ENCODE assay signal across 22 cellular contexts in the genomic region with DNA sequence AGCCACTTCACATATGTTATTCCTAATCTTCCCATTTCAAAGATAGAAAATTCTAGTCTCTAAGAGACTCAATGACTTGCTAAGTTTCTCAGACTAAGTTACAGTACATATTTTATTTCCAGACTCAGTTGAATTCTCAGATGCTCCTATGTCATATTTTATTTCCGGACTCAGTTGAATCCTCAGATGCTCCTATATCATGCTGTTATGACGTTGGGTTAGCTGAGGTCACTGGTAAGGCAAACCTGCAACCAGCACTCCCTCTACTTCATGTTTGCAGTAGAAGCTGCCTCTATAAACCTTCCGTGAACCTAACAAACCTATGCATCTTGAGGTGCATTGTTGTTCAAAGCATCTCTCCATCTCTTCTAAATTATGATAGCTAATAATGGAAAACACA.
A peak's percentile ranks its signal among the peaks of the same experiment; 100 is the strongest.
DNase-seq lines count a peak whose midpoint lies in the region; ATAC-seq and TF ChIP-seq lines count a peak whose summit lies in the region.
"Had no signal": no experiment of that assay in that cellular context is flagged by ENCODE, and none has a peak within 500 bp of the region (broad histone marks: within the 10 kb centered on the region; RNA-seq: fewer than 3 reads in every experiment).

No MANE protein-coding gene starts in this region.

- H4K5ac ChIP-seq in IMR-90 (ENCODE audit: low read depth, low read length) = no peak overlapping the region

- no peak for TF ChIP-seq POLR2A in IMR-90 (IDR thresholded peaks at IDR 0.05; ENCODE audit: low read depth, low read length)

- in situ Hi-C loops in IMR-90 (cut with MboI; ENCODE audit: low sequenced_read_pairs) = no loop called here

- TF ChIP-seq CTCF in IMR-90 (conservative IDR thresholded peaks at IDR 0.05; ENCODE audit: low read depth, low read length) (no peak), BE2C (IDR thresholded peaks at IDR 0.05; ENCODE audit: low read depth, low read length) (no peak)

- peaks cover 27% of the 10 kb centered on the region for H3K36me3 Mint-ChIP-seq in activated T-cell treated with anti-CD3 and anti-CD28 coated beads, Interleukin-2, amount 50 U/mL, for 4 hours (ENCODE audit: insufficient read depth)
- H3K36me3 Mint-ChIP-seq in activated naive CD8-positive, alpha-beta T cell = peaks cover 10% of the 10 kb centered on the region
- H3K36me3 Mint-ChIP-seq in stimulated activated memory B cell treated with anti-CD40 and anti-IgM and Interleukin-4, amounts not matched to agents 10 μg/mL and 1 μg/mL and 100 μg/mL, for 72 hours = peaks cover 27% of the 10 kb centered on the region

- CTCF ChIA-PET in IMR-90 (lab: Yijun Ruan, JAX) = interaction anchor here (0.8 kb wide), 1 partner anchor 104 kb away, joined by 3 read pairs; no protein-coding TSS in a partner anchor

- no peak overlapping the region for H3K23ac ChIP-seq in IMR-90 (ENCODE audit: low read depth, low read length)

- POLR2A ChIA-PET in IMR-90 (lab: Charles Lee; ENCODE audit: unreplicated experiment) = no interaction called here

- no peak overlapping the region for H2BK5ac ChIP-seq in IMR-90 (ENCODE audit: low read depth, low read length, poor library complexity, severe bottlenecking)

- H2AFZ ChIP-seq in IMR-90 (replicated peaks; ENCODE audit: low read length, poor library complexity) = no peak overlapping the region
- H2AFZ ChIP-seq: GM23338, neural progenitor cell had no signal

- H3K4me1 ChIP-seq in IMR-90 (ENCODE audit: control insufficient read depth, insufficient read depth, low read length) (peaks cover 17% of the 10 kb centered on the region), BE2C (no peaks in the 10 kb centered on the region)
- H3K4me1 ChIP-seq: body of pancreas had no signal

- H3K4ac ChIP-seq in IMR-90 (ENCODE audit: low read depth, low read length) = no peak overlapping the region

- no peaks in the 10 kb centered on the region for H3K9me3 Mint-ChIP-seq in activated T-cell treated with anti-CD3 and anti-CD28 coated beads, Interleukin-2, amount 50 U/mL, for 4 hours
- H3K9me3 Mint-ChIP-seq in activated naive CD8-positive, alpha-beta T cell (ENCODE audit: low read depth) = peaks cover 2% of the 10 kb centered on the region
- H3K9me3 Mint-ChIP-seq in stimulated activated memory B cell treated with anti-CD40 and anti-IgM and Interleukin-4, amounts not matched to agents 10 μg/mL and 1 μg/mL and 100 μg/mL, for 72 hours = no peaks in the 10 kb centered on the region
- H3K9me3 Mint-ChIP-seq: GM23338, neural progenitor cell had no signal

- no peak overlapping the region for H2BK20ac ChIP-seq in IMR-90 (ENCODE audit: low read depth, low read length)

- no peak overlapping the region for H4K8ac ChIP-seq in IMR-90 (ENCODE audit: low read depth in 2 of 2, low read length in 2 of 2)

- ATAC-seq in activated T-cell treated with anti-CD3 and anti-CD28 coated beads, Interleukin-2, amount 50 U/mL, for 4 hours = no peak
- ATAC-seq in IMR-90 (ENCODE audit: low read depth) = no peak
- no peak for ATAC-seq in stimulated activated memory B cell treated with anti-CD40 and anti-IgM and Interleukin-4, amounts not matched to agents 10 μg/mL and 1 μg/mL and 100 μg/mL, for 72 hours
- ATAC-seq: body of pancreas, GM23338 had no signal

- WGBS in IMR-90 (ENCODE audit: extremely low coverage in 2 of 2, insufficient read length in 1 of 2), 2 experiments = 100% methylated on average over 2 of the region's 3 CpGs; no CpG with 5 or more reads in 1 of the 2 experiments

- no peak overlapping the region; the same call in 1 of the 2 replicates for H2BK120ac ChIP-seq in IMR-90 (ENCODE audit: low read depth, low read length)

- H3K9me3 ChIP-seq in IMR-90 (ENCODE audit: control insufficient read depth, insufficient read depth, low read length) (no peaks in the 10 kb centered on the region), BE2C (no peaks in the 10 kb centered on the region)
- H3K9me3 ChIP-seq: body of pancreas, prostate gland, thoracic aorta had no signal

- H3K9ac ChIP-seq in IMR-90 (ENCODE audit: low read depth, low read length) = no peak overlapping the region
- H3K9ac ChIP-seq: neural progenitor cell had no signal

- no peak overlapping the region for H3K18ac ChIP-seq in IMR-90 (ENCODE audit: low read depth, low read length)

- no TSS peak for BruUV-seq in IMR-90 (replicated peaks; lab: Mats Ljungman, UMichigan)

- H4K20me1 ChIP-seq in IMR-90 (ENCODE audit: insufficient read depth, low read length) = no peaks in the 10 kb centered on the region

- H3K14ac ChIP-seq in IMR-90 (replicated peaks; ENCODE audit: low read depth, low read length) = no peak overlapping the region

- no peak overlapping the region for H3K4me2 ChIP-seq in IMR-90 (ENCODE audit: low read depth, low read length)
- H3K4me2 ChIP-seq: GM23338, neural progenitor cell had no signal

- H3K27me3 ChIP-seq in IMR-90 (ENCODE audit: control insufficient read depth, insufficient read depth, low read length) = no peaks in the 10 kb centered on the region
- no peaks in the 10 kb centered on the region for H3K27me3 ChIP-seq in BE2C
- H3K27me3 ChIP-seq: body of pancreas, neural progenitor cell had no signal

- H3K27ac Mint-ChIP-seq in activated naive CD8-positive, alpha-beta T cell = peak overlapping the region; percentile 93
- H3K27ac Mint-ChIP-seq in stimulated activated memory B cell treated with anti-CD40 and anti-IgM and Interleukin-4, amounts not matched to agents 10 μg/mL and 1 μg/mL and 100 μg/mL, for 72 hours = peak overlapping the region; percentile 98
- H3K27ac Mint-ChIP-seq: GM23338, neural progenitor cell had no signal

- intact Hi-C loops in IMR-90 (cut with micrococcal nuclease) = no loop called here

- H2BK15ac ChIP-seq in IMR-90 (ENCODE audit: low read depth, low read length) = no peak overlapping the region

- peak overlapping the region; percentile 60 for H3K4me3 Mint-ChIP-seq in activated T-cell treated with anti-CD3 and anti-CD28 coated beads, Interleukin-2, amount 50 U/mL, for 4 hours
- peak overlapping the region; percentile 54 for H3K4me3 Mint-ChIP-seq in activated naive CD8-positive, alpha-beta T cell
- H3K4me3 Mint-ChIP-seq in stimulated activated memory B cell treated with anti-CD40 and anti-IgM and Interleukin-4, amounts not matched to agents 10 μg/mL and 1 μg/mL and 100 μg/mL, for 72 hours = peak overlapping the region; percentile 30
- H3K4me3 Mint-ChIP-seq: GM23338, neural progenitor cell had no signal

- H3K27me3 Mint-ChIP-seq in activated T-cell treated with anti-CD3 and anti-CD28 coated beads, Interleukin-2, amount 50 U/mL, for 4 hours (ENCODE audit: low read depth) = no peaks in the 10 kb centered on the region
- H3K27me3 Mint-ChIP-seq in activated naive CD8-positive, alpha-beta T cell = no peaks in the 10 kb centered on the region
- no peaks in the 10 kb centered on the region for H3K27me3 Mint-ChIP-seq in stimulated activated memory B cell treated with anti-CD40 and anti-IgM and Interleukin-4, amounts not matched to agents 10 μg/mL and 1 μg/mL and 100 μg/mL, for 72 hours

- H3K56ac ChIP-seq in IMR-90 (ENCODE audit: extremely low read depth, insufficient read depth, low read length) = no peak overlapping the region

- no peak for TF ChIP-seq RAD21 in IMR-90 (IDR thresholded peaks at IDR 0.05; ENCODE audit: low read length)

- H3K4me1 Mint-ChIP-seq in activated T-cell treated with anti-CD3 and anti-CD28 coated beads, Interleukin-2, amount 50 U/mL, for 4 hours (ENCODE audit: low read depth) = peaks cover 88% of the 10 kb centered on the region
- peaks cover 91% of the 10 kb centered on the region for H3K4me1 Mint-ChIP-seq in activated naive CD8-positive, alpha-beta T cell (ENCODE audit: low read depth)
- H3K4me1 Mint-ChIP-seq in stimulated activated memory B cell treated with anti-CD40 and anti-IgM and Interleukin-4, amounts not matched to agents 10 μg/mL and 1 μg/mL and 100 μg/mL, for 72 hours = peaks cover 78% of the 10 kb centered on the region

- peaks cover 33 to 47% of the 10 kb centered on the region in 2 experiments for H3K79me1 ChIP-seq in IMR-90 (ENCODE audit: low read depth in 1 of 2, low read length in 2 of 2)

- H2AK5ac ChIP-seq in IMR-90 (ENCODE audit: low read depth, low read length) = no peak overlapping the region

- peak overlapping the region; percentile 17 for H4K91ac ChIP-seq in IMR-90 (ENCODE audit: insufficient read depth, low read depth, low read length)

- H3K27ac ChIP-seq in IMR-90 (ENCODE audit: insufficient read depth, low read length) = no peak overlapping the region
- H3K27ac ChIP-seq: body of pancreas, coronary artery, neural progenitor cell, prostate gland, thoracic aorta had no signal

- H3K4me3 ChIP-seq in IMR-90 (ENCODE audit: insufficient read depth, low read depth, low read length) (no peak overlapping the region), BE2C (ENCODE audit: low read depth, low read length) (no peak overlapping the region)
- H3K4me3 ChIP-seq: body of pancreas, coronary artery, GM23338, neural progenitor cell, prostate gland, skin epidermis, thoracic aorta had no signal

- no peak for DNase-seq in activated T-cell treated with anti-CD3 and anti-CD28 coated beads, Interleukin-2, amount 50 U/mL, for 4 hours
- no peak for DNase-seq in activated T-cell treated with anti-CD3 and anti-CD28 coated beads, Interleukin-2, amount 50 U/mL, for 48 hours
- DNase-seq in IMR-90 (no peak), T-helper 2 cell (no peak), BE2C (no peak)
- DNase-seq in stimulated activated CD4-positive, alpha-beta T cell treated with anti-CD3 and anti-CD28 coated beads, Interleukin-1b, Interleukin-23, amount 100 ng/mL, for 48 hours = no peak
- DNase-seq: ACHN; activated CD4-positive, alpha-beta T cell treated with anti-CD3 and anti-CD28 coated beads, Interleukin-2, amount 50 U/mL, for 48 hours; activated gamma-delta T cell; body of pancreas; foreskin fibroblast; NCI-H187 treated with DMSO at 0.1 percent for 48 hours; RPMI8226; stimulated activated CD4-positive, alpha-beta T cell treated with anti-CD3 and anti-CD28 coated beads, Interleukin-4, amount 100 ng/mL, for 4 hours had no signal

- H3K36me3 ChIP-seq in IMR-90 (ENCODE audit: control insufficient read depth, insufficient read depth, low read length) (no peaks in the 10 kb centered on the region), BE2C (no peaks in the 10 kb centered on the region)
- H3K36me3 ChIP-seq: neural progenitor cell, prostate gland, thoracic aorta had no signal

- H3K9me1 ChIP-seq in IMR-90 (ENCODE audit: insufficient read depth, low read length) = peaks cover 4% of the 10 kb centered on the region; the same call in 1 of the 2 replicates

- H2AK9ac ChIP-seq in IMR-90 (replicated peaks; ENCODE audit: low read depth, low read length, poor library complexity) = no peak overlapping the region

- dilution Hi-C loops in IMR-90 (cut with HindIII; ENCODE audit: low sequenced_read_pairs, unreplicated experiment) = no loop called here
